1 cellular context compared by ENCODE assay signal in genomic region chr20:62141397-62142251, GRCh38.
TF ChIP-seq lines count a peak whose summit lies in the region.

No MANE protein-coding gene starts in this region.

TF ChIP-seq in HepG2, 621 proteins besides CTCF, POLR2A, EP300 and RAD21 (continued from another document and continues in another):
- TF ChIP-seq ZBTB14 (CRISPR knock-in tag; IDR thresholded peaks at IDR 0.05), result peak; percentile 40; the same call in 1 of the 2 replicates
- 0 out of 2 replicates have a peak, but pooled peaks have one; percentile 35 for TF ChIP-seq HNRNPL (IDR thresholded peaks at IDR 0.05; ENCODE audit: low read depth, low read length)
- no peak for TF ChIP-seq ZNF510 (CRISPR knock-in tag; IDR thresholded peaks at IDR 0.05; ENCODE audit: low read depth)
- TF ChIP-seq ONECUT2 (CRISPR knock-in tag; IDR thresholded peaks at IDR 0.05), result peak; percentile 75
- TF ChIP-seq NR2F1 (CRISPR knock-in tag; IDR thresholded peaks at IDR 0.05), result no peak
- no peak for TF ChIP-seq FOXP1 (IDR thresholded peaks at IDR 0.05)
- no peak for TF ChIP-seq FOXP1 (CRISPR knock-in tag; IDR thresholded peaks at IDR 0.05)
- 0 out of 2 replicates have a peak, but pooled peaks have one; percentile 29 for TF ChIP-seq NR2C2 (CRISPR knock-in tag; IDR thresholded peaks at IDR 0.05; ENCODE audit: borderline replicate concordance)
- peak; percentile 48; the same call in 1 of the 2 replicates for TF ChIP-seq ZNF839 (CRISPR knock-in tag; IDR thresholded peaks at IDR 0.05; ENCODE audit: borderline replicate concordance)
- peak; percentile 27 for TF ChIP-seq MYC (CRISPR knock-in tag; IDR thresholded peaks at IDR 0.05; ENCODE audit: borderline replicate concordance)
- peak; percentile 25; the same call in 1 of the 2 replicates for TF ChIP-seq ZMYM3 (CRISPR knock-in tag; IDR thresholded peaks at IDR 0.05)
- peak; percentile 80; the same call in 1 of the 2 replicates for TF ChIP-seq EEA1 (CRISPR knock-in tag; IDR thresholded peaks at IDR 0.05; ENCODE audit: borderline replicate concordance)
- no peak for TF ChIP-seq SAFB2 (CRISPR knock-in tag; IDR thresholded peaks at IDR 0.05; ENCODE audit: borderline replicate concordance, low read depth)
- TF ChIP-seq ZSCAN21 (CRISPR knock-in tag; IDR thresholded peaks at IDR 0.05; ENCODE audit: borderline replicate concordance), result 0 out of 2 replicates have a peak, but pooled peaks have one; percentile 9
- TF ChIP-seq HMGXB4 (CRISPR knock-in tag; IDR thresholded peaks at IDR 0.05; ENCODE audit: borderline replicate concordance in 1 of 2, low read depth in 1 of 2), result peak in 1 of 2 experiments; percentile 63; a peak in 3 of 4 replicates
- peak in 1 of 2 experiments; percentile 66; a peak in 1 of 4 replicates for TF ChIP-seq KLF16 (CRISPR knock-in tag; IDR thresholded peaks at IDR 0.05)
- TF ChIP-seq CREM (IDR thresholded peaks at IDR 0.05), result no peak
- TF ChIP-seq CREM (CRISPR knock-in tag; IDR thresholded peaks at IDR 0.05), result no peak
- peak; percentile 40 for TF ChIP-seq ASH2L (IDR thresholded peaks at IDR 0.05; ENCODE audit: insufficient read length, low read depth, low read length)
- no peak for TF ChIP-seq SUZ12 (IDR thresholded peaks at IDR 0.05; ENCODE audit: low read depth, low read length)
- peak; percentile 14; the same call in 1 of the 2 replicates for TF ChIP-seq PHF8 (CRISPR knock-in tag; IDR thresholded peaks at IDR 0.05)
- TF ChIP-seq CEBPB (IDR thresholded peaks at IDR 0.05; ENCODE audit: borderline replicate concordance, low read depth, low read length), result peak; percentile 23; the same call in 1 of the 2 replicates
- TF ChIP-seq IRF2 (CRISPR knock-in tag; IDR thresholded peaks at IDR 0.05), result 0 out of 2 replicates have a peak, but pooled peaks have one; percentile 46
- 0 out of 2 replicates have a peak, but pooled peaks have one; percentile 37 for TF ChIP-seq SMAD3 (CRISPR knock-in tag; IDR thresholded peaks at IDR 0.05)
- TF ChIP-seq RXRA (CRISPR knock-in tag; IDR thresholded peaks at IDR 0.05), result peak; percentile 16; the same call in 1 of the 2 replicates
- peak; percentile 78; the same call in 1 of the 2 replicates for TF ChIP-seq ZNF138 (CRISPR knock-in tag; IDR thresholded peaks at IDR 0.05; ENCODE audit: low read depth)
- TF ChIP-seq ZNF616 (CRISPR knock-in tag; IDR thresholded peaks at IDR 0.05; ENCODE audit: low read depth), result 0 out of 2 replicates have a peak, but pooled peaks have one; percentile 67
- peak; percentile 57 for TF ChIP-seq MAX (IDR thresholded peaks at IDR 0.05)
- no peak for TF ChIP-seq KIAA2018 (CRISPR knock-in tag; IDR thresholded peaks at IDR 0.05; ENCODE audit: borderline replicate concordance)
- no peak for TF ChIP-seq FOXJ3 (CRISPR knock-in tag; IDR thresholded peaks at IDR 0.05; ENCODE audit: borderline replicate concordance)
- TF ChIP-seq ZMAT3 (CRISPR knock-in tag; conservative IDR thresholded peaks at IDR 0.05), result no peak; the same call in 1 of the 2 replicates
- no peak for TF ChIP-seq TMF1 (CRISPR knock-in tag; IDR thresholded peaks at IDR 0.05; ENCODE audit: low read depth)
- no peak; the same call in 1 of the 2 replicates for TF ChIP-seq ZNF574 (CRISPR knock-in tag; IDR thresholded peaks at IDR 0.05)
- TF ChIP-seq ZNF660 (CRISPR knock-in tag; IDR thresholded peaks at IDR 0.05; ENCODE audit: borderline replicate concordance, low read depth), result no peak
- TF ChIP-seq ZBTB26 (CRISPR knock-in tag; IDR thresholded peaks at IDR 0.05; ENCODE audit: borderline replicate concordance), result peak; percentile 47; the same call in 1 of the 2 replicates
- no peak for TF ChIP-seq ZNF546 (CRISPR knock-in tag; conservative IDR thresholded peaks at IDR 0.05)
- no peak for TF ChIP-seq ELF4 (CRISPR knock-in tag; IDR thresholded peaks at IDR 0.05; ENCODE audit: borderline replicate concordance)
- no peak for TF ChIP-seq SOX13 (IDR thresholded peaks at IDR 0.05)
- TF ChIP-seq SOX13 (CRISPR knock-in tag; conservative IDR thresholded peaks at IDR 0.05 in 1 of 2, IDR thresholded peaks at IDR 0.05 in 1 of 2), result 0 out of 4 replicates have a peak, but pooled peaks of 1 of the 2 experiments have one; percentile 32
- peak; percentile 46; the same call in 1 of the 2 replicates for TF ChIP-seq ZNF589 (CRISPR knock-in tag; conservative IDR thresholded peaks at IDR 0.05)
- peak; percentile 51; the same call in 1 of the 2 replicates for TF ChIP-seq FOSL2 (CRISPR knock-in tag; IDR thresholded peaks at IDR 0.05)
- peak; percentile 31; the same call in 1 of the 2 replicates for TF ChIP-seq ZNF441 (CRISPR knock-in tag; IDR thresholded peaks at IDR 0.05; ENCODE audit: borderline replicate concordance)
- peak; percentile 53; the same call in 1 of the 2 replicates for TF ChIP-seq JUND (CRISPR knock-in tag; IDR thresholded peaks at IDR 0.05)
- peak; percentile 7; the same call in 1 of the 2 replicates for TF ChIP-seq ELF1 (CRISPR knock-in tag; IDR thresholded peaks at IDR 0.05)
- TF ChIP-seq FOXA1 (IDR thresholded peaks at IDR 0.05), result no peak
- 0 out of 2 replicates have a peak, but pooled peaks have one; percentile 3 for TF ChIP-seq FOXA1 (CRISPR knock-in tag; IDR thresholded peaks at IDR 0.05)
- 0 out of 2 replicates have a peak, but pooled peaks have one; percentile 55 for TF ChIP-seq MTERF4 (CRISPR knock-in tag; IDR thresholded peaks at IDR 0.05)
- peak; percentile 52; the same call in 1 of the 2 replicates for TF ChIP-seq NR2F6 (IDR thresholded peaks at IDR 0.05)
- no peak for TF ChIP-seq NR2F6 (CRISPR knock-in tag; IDR thresholded peaks at IDR 0.05)
- peak; percentile 62 for TF ChIP-seq STAG1 (CRISPR knock-in tag; IDR thresholded peaks at IDR 0.05)
- TF ChIP-seq ZNF567 (CRISPR knock-in tag; IDR thresholded peaks at IDR 0.05; ENCODE audit: borderline replicate concordance), result 0 out of 2 replicates have a peak, but pooled peaks have one; percentile 24
- TF ChIP-seq SAP130 (CRISPR knock-in tag; IDR thresholded peaks at IDR 0.05; ENCODE audit: low read depth), result peak; percentile 71
- peak; percentile 15 for TF ChIP-seq ZNF501 (CRISPR knock-in tag; IDR thresholded peaks at IDR 0.05)
- no peak for TF ChIP-seq ZNF605 (CRISPR knock-in tag; IDR thresholded peaks at IDR 0.05)
- TF ChIP-seq MYNN (CRISPR knock-in tag; IDR thresholded peaks at IDR 0.05; ENCODE audit: low read depth), result peak; percentile 88; the same call in 1 of the 2 replicates
- peak; percentile 48 for TF ChIP-seq ZBTB38 (CRISPR knock-in tag; IDR thresholded peaks at IDR 0.05)
